Comparison of ENCODE assay signal across 1 cellular context in the genomic region with DNA sequence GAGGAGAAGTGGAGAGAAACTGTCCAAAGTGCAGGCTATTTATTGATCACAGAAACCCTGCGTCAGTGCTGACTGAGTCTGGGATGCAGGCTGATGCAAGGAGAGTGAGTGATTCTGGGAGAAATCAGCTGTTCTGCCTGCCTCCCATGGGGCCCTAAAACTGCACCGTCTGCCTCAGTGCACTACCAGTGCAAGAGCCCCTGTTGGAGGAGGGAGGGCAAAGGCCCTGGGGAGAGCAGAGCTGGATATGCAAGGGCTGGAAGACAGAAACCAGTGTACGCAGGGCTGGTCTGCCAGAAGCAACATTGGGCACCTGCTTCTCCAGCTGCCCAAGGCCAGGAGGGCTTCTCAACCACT.
TF ChIP-seq lines count a peak whose summit lies in the region.

No MANE protein-coding gene starts in this region.

TF ChIP-seq in HepG2, 621 proteins besides CTCF, POLR2A, EP300 and RAD21:
- TF ChIP-seq GLI4 (CRISPR knock-in tag; IDR thresholded peaks at IDR 0.05; ENCODE audit: borderline replicate concordance) = no peak
- no peak for TF ChIP-seq U2AF1 (optimal IDR thresholded peaks at IDR 0.05; ENCODE audit: low read depth, low read length)
- TF ChIP-seq, protein P1, sequence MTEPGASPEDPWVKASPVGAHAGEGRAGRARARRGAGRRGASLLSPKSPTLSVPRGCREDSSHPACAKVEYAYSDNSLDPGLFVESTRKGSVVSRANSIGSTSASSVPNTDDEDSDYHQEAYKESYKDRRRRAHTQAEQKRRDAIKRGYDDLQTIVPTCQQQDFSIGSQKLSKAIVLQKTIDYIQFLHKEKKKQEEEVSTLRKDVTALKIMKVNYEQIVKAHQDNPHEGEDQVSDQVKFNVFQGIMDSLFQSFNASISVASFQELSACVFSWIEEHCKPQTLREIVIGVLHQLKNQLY (CRISPR knock-in tag; IDR thresholded peaks at IDR 0.05) = no peak
